In genomic region chr2:118857677-118858484, GRCh38 we compare ENCODE assay signal across 25 cellular contexts. TPM values are rescaled to one million over a fixed set of nuclear protein-coding genes. Genes with fewer than 3 reads are reported as not detected.
A peak's percentile ranks its signal among the peaks of the same experiment; 100 is the strongest.
DNase-seq lines count a peak whose midpoint lies in the region; ATAC-seq and TF ChIP-seq lines count a peak whose summit lies in the region.
"Had no signal": no experiment of that assay in that cellular context is flagged by ENCODE, and none has a peak within 500 bp of the region (broad histone marks: within the 10 kb centered on the region; RNA-seq: fewer than 3 reads in every experiment).

No MANE protein-coding gene starts in this region.

- no peaks in the 10 kb centered on the region for H4K20me1 ChIP-seq in smooth muscle cell (ENCODE audit: low read depth)

- H3K9me3 ChIP-seq in iPS-18c (ENCODE audit: control insufficient read depth, insufficient read depth, low read length) (no peaks in the 10 kb centered on the region), smooth muscle cell (replicated peaks; ENCODE audit: low read depth) (no peaks in the 10 kb centered on the region)
- H3K9me3 ChIP-seq: A549, left ventricle myocardium inferior, stomach had no signal

- no peak for DNase-seq in activated T-cell treated with anti-CD3 and anti-CD28 coated beads, Interleukin-2, amount 50 U/mL, for 72 hours
- no peak for DNase-seq in activated T-cell treated with anti-CD3 and anti-CD28 coated beads, Interleukin-2, amount 50 U/mL, for 4 hours
- DNase-seq in WTC11 (ENCODE audit: low spot score) = no peak
- DNase-seq in smooth muscle cell (lab: John Stamatoyannopoulos, UW; ENCODE audit: unreplicated experiment) = no peak
- no peak for DNase-seq in NCI-H524 treated with DMSO at 0.1 percent for 48 hours (lab: John Stamatoyannopoulos, UW)
- DNase-seq: activated CD8-positive, alpha-beta T cell treated with anti-CD3 and anti-CD28 coated beads, Interleukin-2, amount 10 ng/mL, durations not matched to agents 7 days and 5 days; activated naive CD8-positive, alpha-beta T cell treated with anti-CD3 and anti-CD28 coated beads, Interleukin-2, amount 50 U/mL, for 24 hours; C1 segment of cervical spinal cord; erythroblast; GDM1; left ventricle myocardium inferior; NCI-H1694; PC-9; stomach had no signal

- peak overlapping the region; percentile 72 for H3K4me2 ChIP-seq in smooth muscle cell
- H3K4me2 ChIP-seq: A549, PC-9 had no signal

- H3K4me3 Mint-ChIP-seq in activated T-cell treated with anti-CD3 and anti-CD28 coated beads, Interleukin-2, amount 50 U/mL, for 72 hours = peak overlapping the region; percentile 23 to 56
- no peak overlapping the region for H3K4me3 Mint-ChIP-seq in activated T-cell treated with anti-CD3 and anti-CD28 coated beads, Interleukin-2, amount 50 U/mL, for 4 hours
- H3K4me3 Mint-ChIP-seq in WTC11 = peak overlapping the region; percentile 59
- H3K4me3 Mint-ChIP-seq in stimulated activated memory B cell treated with anti-CD40 and anti-IgM and Interleukin-4, amounts not matched to agents 10 μg/mL and 1 μg/mL and 100 μg/mL, for 72 hours = no peak overlapping the region
- H3K4me3 Mint-ChIP-seq: activated CD8-positive, alpha-beta T cell treated with anti-CD3 and anti-CD28 coated beads, Interleukin-2, amount 10 ng/mL, durations not matched to agents 7 days and 5 days; activated naive CD8-positive, alpha-beta T cell treated with anti-CD3 and anti-CD28 coated beads, Interleukin-2, amount 50 U/mL, for 24 hours; dendritic cell treated with granulocyte-macrophage colony-stimulating factor and Interleukin-4, amounts not matched to agents 40 ng/mL and 50 ng/mL, for 4 days had no signal

- H3K9ac ChIP-seq in smooth muscle cell (ENCODE audit: low read depth) = no peak overlapping the region

- H3K27ac Mint-ChIP-seq in activated T-cell treated with anti-CD3 and anti-CD28 coated beads, Interleukin-2, amount 50 U/mL, for 72 hours = no peak overlapping the region
- H3K27ac Mint-ChIP-seq in WTC11 = no peak overlapping the region
- H3K27ac Mint-ChIP-seq in stimulated activated memory B cell treated with anti-CD40 and anti-IgM and Interleukin-4, amounts not matched to agents 10 μg/mL and 1 μg/mL and 100 μg/mL, for 72 hours = no peak overlapping the region
- H3K27ac Mint-ChIP-seq: activated CD8-positive, alpha-beta T cell treated with anti-CD3 and anti-CD28 coated beads, Interleukin-2, amount 10 ng/mL, durations not matched to agents 7 days and 5 days; activated naive CD8-positive, alpha-beta T cell treated with anti-CD3 and anti-CD28 coated beads, Interleukin-2, amount 50 U/mL, for 24 hours; dendritic cell treated with granulocyte-macrophage colony-stimulating factor and Interleukin-4, amounts not matched to agents 40 ng/mL and 50 ng/mL, for 4 days had no signal

- peaks cover 81% of the 10 kb centered on the region for H3K27me3 Mint-ChIP-seq in activated T-cell treated with anti-CD3 and anti-CD28 coated beads, Interleukin-2, amount 50 U/mL, for 72 hours (ENCODE audit: low read depth)
- H3K27me3 Mint-ChIP-seq in activated T-cell treated with anti-CD3 and anti-CD28 coated beads, Interleukin-2, amount 50 U/mL, for 4 hours (ENCODE audit: low read depth) = peaks cover 85% of the 10 kb centered on the region
- peaks cover 100% of the 10 kb centered on the region for H3K27me3 Mint-ChIP-seq in WTC11 (ENCODE audit: low read depth)
- peaks cover 99% of the 10 kb centered on the region for H3K27me3 Mint-ChIP-seq in stimulated activated memory B cell treated with anti-CD40 and anti-IgM and Interleukin-4, amounts not matched to agents 10 μg/mL and 1 μg/mL and 100 μg/mL, for 72 hours

- no peak overlapping the region for H3K27ac ChIP-seq in smooth muscle cell (ENCODE audit: low read depth)
- H3K27ac ChIP-seq: A549, left ventricle myocardium inferior, PC-9, stomach, VCaP had no signal

- H3F3A ChIP-seq in smooth muscle cell (ENCODE audit: low read depth) = no peaks in the 10 kb centered on the region

- H3K27me3 ChIP-seq in smooth muscle cell (ENCODE audit: low read depth) = peaks cover 95% of the 10 kb centered on the region

- H3K4me3 ChIP-seq in iPS-18c (ENCODE audit: insufficient read depth, low read depth, low read length) (peak overlapping the region; percentile 20; the same call in 1 of the 2 replicates), smooth muscle cell (no peak overlapping the region)
- H3K4me3 ChIP-seq: A549, left ventricle myocardium inferior, PC-9 had no signal

- WGBS in smooth muscle cell (ENCODE audit: low lambda C conversion rate) = 5% methylated on average over 52 of the region's 52 CpGs

- H3K36me3 Mint-ChIP-seq in activated T-cell treated with anti-CD3 and anti-CD28 coated beads, Interleukin-2, amount 50 U/mL, for 72 hours (ENCODE audit: insufficient read depth in 2 of 2) = no peaks in the 10 kb centered on the region
- H3K36me3 Mint-ChIP-seq in activated T-cell treated with anti-CD3 and anti-CD28 coated beads, Interleukin-2, amount 50 U/mL, for 4 hours (ENCODE audit: insufficient read depth) = no peaks in the 10 kb centered on the region
- no peaks in the 10 kb centered on the region for H3K36me3 Mint-ChIP-seq in WTC11
- no peaks in the 10 kb centered on the region for H3K36me3 Mint-ChIP-seq in stimulated activated memory B cell treated with anti-CD40 and anti-IgM and Interleukin-4, amounts not matched to agents 10 μg/mL and 1 μg/mL and 100 μg/mL, for 72 hours

- POLR2A ChIA-PET in WTC11 (lab: Charles Lee) = interaction anchor here (1.5 to 1.7 kb wide), 2 partner anchors 10 to 13 kb away, joined by 3 to 7 read pairs; no protein-coding TSS in a partner anchor

- no peaks in the 10 kb centered on the region for H3K9me3 Mint-ChIP-seq in activated T-cell treated with anti-CD3 and anti-CD28 coated beads, Interleukin-2, amount 50 U/mL, for 72 hours
- no peaks in the 10 kb centered on the region for H3K9me3 Mint-ChIP-seq in activated T-cell treated with anti-CD3 and anti-CD28 coated beads, Interleukin-2, amount 50 U/mL, for 4 hours
- H3K9me3 Mint-ChIP-seq in WTC11 = no peaks in the 10 kb centered on the region
- peaks cover 3% of the 10 kb centered on the region for H3K9me3 Mint-ChIP-seq in stimulated activated memory B cell treated with anti-CD40 and anti-IgM and Interleukin-4, amounts not matched to agents 10 μg/mL and 1 μg/mL and 100 μg/mL, for 72 hours
- H3K9me3 Mint-ChIP-seq: activated naive CD8-positive, alpha-beta T cell treated with anti-CD3 and anti-CD28 coated beads, Interleukin-2, amount 50 U/mL, for 24 hours; dendritic cell treated with granulocyte-macrophage colony-stimulating factor and Interleukin-4, amounts not matched to agents 40 ng/mL and 50 ng/mL, for 4 days had no signal

- H2AFZ ChIP-seq in smooth muscle cell (ENCODE audit: low read depth) = no peak overlapping the region
- H2AFZ ChIP-seq: PC-9 had no signal

- H3K4me1 ChIP-seq in smooth muscle cell (ENCODE audit: low read depth) = peaks cover 10% of the 10 kb centered on the region

- no peak for ATAC-seq in activated T-cell treated with anti-CD3 and anti-CD28 coated beads, Interleukin-2, amount 50 U/mL, for 72 hours (replicated peaks in 1 of 2)
- no peak for ATAC-seq in activated T-cell treated with anti-CD3 and anti-CD28 coated beads, Interleukin-2, amount 50 U/mL, for 4 hours
- ATAC-seq in WTC11 (no peak), GM21390 (IDR thresholded peaks at IDR 0.05; ENCODE audit: unreplicated experiment) (no peak)
- ATAC-seq in stimulated activated memory B cell treated with anti-CD40 and anti-IgM and Interleukin-4, amounts not matched to agents 10 μg/mL and 1 μg/mL and 100 μg/mL, for 72 hours = no peak
- ATAC-seq: A549; activated CD8-positive, alpha-beta T cell treated with anti-CD3 and anti-CD28 coated beads, Interleukin-2, amount 10 ng/mL, durations not matched to agents 7 days and 5 days; activated naive CD8-positive, alpha-beta T cell treated with anti-CD3 and anti-CD28 coated beads, Interleukin-2, amount 50 U/mL, for 24 hours; sciatic nerve had no signal

- H3K36me3 ChIP-seq in smooth muscle cell (ENCODE audit: low read depth) = no peaks in the 10 kb centered on the region
- H3K36me3 ChIP-seq: left ventricle myocardium inferior, stomach had no signal

- H3K79me2 ChIP-seq in smooth muscle cell (ENCODE audit: low read depth) = no peaks in the 10 kb centered on the region

- CTCF ChIA-PET in WTC11 (lab: Charles Lee) = interaction anchor here (0.9 to 1.8 kb wide), 11 partner anchors 9 to 825 kb away, joined by 3 to 10 read pairs (median 3); partner anchors contain the start of gene EN1

- TF ChIP-seq CTCF in WTC11 (IDR thresholded peaks at IDR 0.05) = no peak
- TF ChIP-seq CTCF in smooth muscle cell (IDR thresholded peaks at IDR 0.05; ENCODE audit: borderline replicate concordance, insufficient read depth, poor library complexity, severe bottlenecking) = no peak

- H3K4me1 Mint-ChIP-seq in activated T-cell treated with anti-CD3 and anti-CD28 coated beads, Interleukin-2, amount 50 U/mL, for 72 hours (ENCODE audit: low read depth) = peaks cover 32% of the 10 kb centered on the region
- H3K4me1 Mint-ChIP-seq in activated T-cell treated with anti-CD3 and anti-CD28 coated beads, Interleukin-2, amount 50 U/mL, for 4 hours (ENCODE audit: low read depth) = peaks cover 22% of the 10 kb centered on the region
- peaks cover 50% of the 10 kb centered on the region for H3K4me1 Mint-ChIP-seq in WTC11
- H3K4me1 Mint-ChIP-seq in stimulated activated memory B cell treated with anti-CD40 and anti-IgM and Interleukin-4, amounts not matched to agents 10 μg/mL and 1 μg/mL and 100 μg/mL, for 72 hours = peaks cover 44% of the 10 kb centered on the region

TF ChIP-seq in WTC11, 78 proteins besides CTCF, POLR2A, EP300 and RAD21 (continues in another document):
- TF ChIP-seq MAX (CRISPR knock-in tag; IDR thresholded peaks at IDR 0.05) (peak; percentile 15; the same call in 1 of the 2 replicates), NFYB (CRISPR knock-in tag; conservative IDR thresholded peaks at IDR 0.05; ENCODE audit: low read depth) (no peak), SP1 (CRISPR knock-in tag; conservative IDR thresholded peaks at IDR 0.05) (0 out of 2 replicates have a peak, but pooled peaks have one; percentile 6)

RNA-seq across cellular contexts. Expression of gene EN1, which starts 10.4 kb away (rescaled TPM):
- not detected for total RNA-seq in activated T-cell treated with anti-CD3 and anti-CD28 coated beads, Interleukin-2, amount 50 U/mL, for 72 hours
- not detected for total RNA-seq in activated T-cell treated with anti-CD3 and anti-CD28 coated beads, Interleukin-2, amount 50 U/mL, for 4 hours
- total RNA-seq in WTC11 (2021) (not detected in 3 replicates), smooth muscle cell (3.0 TPM in 2 replicates)
- polyA plus RNA-seq in smooth muscle cell = 3.4 and 12.9 TPM in 2 replicates
- total RNA-seq: activated CD8-positive, alpha-beta T cell treated with anti-CD3 and anti-CD28 coated beads, Interleukin-2, amount 10 ng/mL, durations not matched to agents 7 days and 5 days; bronchial epithelial cell; left ventricle myocardium inferior; osteocyte; PC-9; sciatic nerve; stomach; T-helper 1 cell treated with Interleukin-12 subunit alpha and Interleukin-12 subunit beta and Interleukin-4 antibody, amounts not matched to agents 30 ng/mL and 1 ng/mL, for 36 hours; ureter had no signal
- polyA plus RNA-seq: stomach had no signal

Comparison
In these comparisons a context has a peak if more than half of its experiments do, and no peak if none do; other contexts are left out.
1. H3K4me3 Mint-ChIP-seq: peak in activated T-cell treated with anti-CD3 and anti-CD28 coated beads, Interleukin-2, amount 50 U/mL, for 72 hours (2 of 2) and WTC11 (single experiment); none in activated T-cell treated with anti-CD3 and anti-CD28 coated beads, Interleukin-2, amount 50 U/mL, for 4 hours (single experiment) and stimulated activated memory B cell treated with anti-CD40 and anti-IgM and Interleukin-4, amounts not matched to agents 10 μg/mL and 1 μg/mL and 100 μg/mL, for 72 hours (single experiment).